ENCODE assay signal across 8 cellular contexts in the genomic region with DNA sequence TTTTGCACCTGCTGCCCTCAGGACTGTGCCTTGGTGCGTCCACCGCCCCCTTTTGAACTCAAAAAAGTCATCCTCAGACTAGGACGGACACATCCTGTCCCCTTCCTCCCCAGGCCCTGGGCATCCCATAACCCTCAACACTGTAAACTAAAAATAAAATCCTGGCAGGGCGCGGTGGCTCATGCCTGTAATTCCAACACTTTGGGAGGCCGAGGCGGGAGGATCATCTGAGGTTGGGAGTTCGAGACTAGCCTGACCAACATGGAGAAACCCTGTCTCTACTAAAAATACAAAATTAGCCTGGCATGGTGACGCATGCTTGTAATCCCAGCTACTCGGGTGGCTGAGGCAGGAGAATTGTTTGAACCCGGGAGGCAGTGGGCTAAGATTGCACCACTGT. TPM values are rescaled to one million over a fixed set of nuclear protein-coding genes. Genes with fewer than 3 reads are reported as not detected.
DNase-seq lines count a peak whose midpoint lies in the region; ATAC-seq, FAIRE-seq and TF ChIP-seq lines count a peak whose summit lies in the region.
"Not testable (repeated sequence)": the region's sequence is repeated elsewhere in the genome, so short reads cannot be mapped to it uniquely, and the experiment has no call there.

No MANE protein-coding gene starts in this region.

- H2BK15ac ChIP-seq in H1 (ENCODE audit: low read length), result not testable (repeated sequence)

- H3K23ac ChIP-seq in H1 (ENCODE audit: insufficient read length), result not testable (repeated sequence)

- not testable (repeated sequence) for FAIRE-seq in H1 (lab: Jason Lieb, UNC)

- 0 out of 2 replicates have a peak overlapping the region, but pooled peaks have one; percentile 92 for H4K8ac ChIP-seq in H1 (ENCODE audit: extremely low read depth, insufficient read depth, low read length)

- H3K23me2 ChIP-seq in H1 (ENCODE audit: low read depth, low read length), result peaks cover 12% of the 10 kb centered on the region; the same call in 1 of the 2 replicates

- H3K27ac ChIP-seq in SK-N-SH (ENCODE audit: low read depth in 2 of 2, low read length in 1 of 2) (peak overlapping the region in 1 of 2 experiments; percentile 90; a peak in 1 of 4 replicates), H1 (ENCODE audit: low read depth, low read length) (peak overlapping the region; percentile 95; the same call in 1 of the 2 replicates)

- H3K56ac ChIP-seq in H1 (replicated peaks; ENCODE audit: insufficient read length, low read depth, low read length), result not testable (repeated sequence)

- not testable (repeated sequence) for H3K18ac ChIP-seq in H1 (ENCODE audit: extremely low read depth, low read length)

- not testable (repeated sequence) for DNase-seq in AG10803 (ENCODE audit: low read depth); HFF-Myc (ENCODE audit: extremely low read depth, low read depth); SK-N-SH; activated naive CD8-positive, alpha-beta T cell treated with anti-CD3 and anti-CD28 coated beads for 36 hours; H1 (ENCODE audit: low read depth in 1 of 2, low spot score in 2 of 2); natural killer cell treated with Interleukin-12 subunit alpha and Interleukin-12 subunit beta and Interleukin-15 and Interleukin-18, amount 100 ng/mL, for 72 hours (ENCODE audit: low spot score)

- H3K27ac Mint-ChIP-seq in activated naive CD8-positive, alpha-beta T cell treated with anti-CD3 and anti-CD28 coated beads for 36 hours, result peak overlapping the region; percentile 99
- H3K27ac Mint-ChIP-seq in natural killer cell treated with Interleukin-12 subunit alpha and Interleukin-12 subunit beta and Interleukin-15 and Interleukin-18, amount 100 ng/mL, for 72 hours, result peak overlapping the region; percentile 96 to 97
- H3K27ac Mint-ChIP-seq in stimulated activated memory B cell treated with anti-CD40 and anti-IgM and Interleukin-4, amounts not matched to agents 10 μg/mL and 1 μg/mL and 100 μg/mL, for 72 hours, result peak overlapping the region; percentile 96

- peak overlapping the region; percentile 100 for H3K4me3 Mint-ChIP-seq in activated naive CD8-positive, alpha-beta T cell treated with anti-CD3 and anti-CD28 coated beads for 36 hours
- peak overlapping the region; percentile 82 for H3K4me3 Mint-ChIP-seq in natural killer cell treated with Interleukin-12 subunit alpha and Interleukin-12 subunit beta and Interleukin-15 and Interleukin-18, amount 100 ng/mL, for 72 hours
- H3K4me3 Mint-ChIP-seq in stimulated activated memory B cell treated with anti-CD40 and anti-IgM and Interleukin-4, amounts not matched to agents 10 μg/mL and 1 μg/mL and 100 μg/mL, for 72 hours, result peak overlapping the region; percentile 99

- 48% methylated on average over 10 of the region's 11 CpGs for WGBS in SK-N-SH (ENCODE audit: low lambda C conversion rate)
- 76% methylated on average over 11 of the region's 11 CpGs; no CpG with 5 or more reads in 1 of the 2 experiments for WGBS in H1 (ENCODE audit: extremely low coverage in 1 of 2, insufficient coverage in 1 of 2, insufficient read length in 1 of 2, insufficient replicate concordance in 2 of 2, low coverage in 1 of 2, low lambda C conversion rate in 2 of 2, missing lambda C conversion rate in 1 of 2), 2 experiments

- POLR2A ChIA-PET in SK-N-SH (lab: Yijun Ruan, JAX), result not testable (repeated sequence)
- POLR2A ChIA-PET in H1 (lab: Charles Lee; ENCODE audit: partially characterized antibody), result interaction anchor here (0.9 to 7.9 kb wide), 6 partner anchors 9 to 235 kb away, joined by 3 to 100 read pairs (median 4); a partner anchor contains a TSS

- H3K9me3 ChIP-seq in SK-N-SH; H1 (ENCODE audit: insufficient read depth in 2 of 2, low read depth in 1 of 2, low read length in 1 of 2); iPS-15b (ENCODE audit: control insufficient read depth, insufficient read depth, low read length): not testable (repeated sequence)

- CTCF ChIA-PET in SK-N-SH (lab: Yijun Ruan, JAX) (interaction anchor here (1.1 to 1.4 kb wide), 2 partner anchors 20 to 35 kb away, joined by 3 to 4 read pairs; no protein-coding TSS in a partner anchor), H1 (lab: Charles Lee; ENCODE audit: partially characterized antibody) (interaction anchor here (0.8 to 3.0 kb wide), 5 partner anchors 9 to 35 kb away, joined by 3 to 13 read pairs (median 6); no protein-coding TSS in a partner anchor)

- not testable (repeated sequence) for ATAC-seq in natural killer cell treated with Interleukin-12 subunit alpha and Interleukin-12 subunit beta and Interleukin-15 and Interleukin-18, amount 100 ng/mL, for 72 hours; stimulated activated memory B cell treated with anti-CD40 and anti-IgM and Interleukin-4, amounts not matched to agents 10 μg/mL and 1 μg/mL and 100 μg/mL, for 72 hours

- H4K91ac ChIP-seq in H1 (replicated peaks; ENCODE audit: insufficient read length, low read length), result not testable (repeated sequence)

- H2AK5ac ChIP-seq in H1 (ENCODE audit: low read depth, low read length), result peak overlapping the region; percentile 91

- H3K27me3 ChIP-seq in SK-N-SH (ENCODE audit: insufficient read depth); H1 (replicated peaks in 1 of 4; ENCODE audit: control insufficient read depth in 3 of 4, extremely low read depth in 1 of 4, insufficient read depth in 3 of 4, low read length in 3 of 4); iPS-15b (ENCODE audit: control insufficient read depth, insufficient read depth, low read length): not testable (repeated sequence)

- peaks cover 16% of the 10 kb centered on the region for H3K79me1 ChIP-seq in H1 (ENCODE audit: low read depth, low read length)

- H3K79me2 ChIP-seq in SK-N-SH (ENCODE audit: insufficient read depth), result peaks cover 87% of the 10 kb centered on the region
- peaks cover 9 to 28% of the 10 kb centered on the region in 2 experiments for H3K79me2 ChIP-seq in H1 (ENCODE audit: control insufficient read depth in 1 of 2, insufficient read depth in 2 of 2, low read length in 2 of 2)

- not testable (repeated sequence) for H3K9me3 Mint-ChIP-seq in activated naive CD8-positive, alpha-beta T cell treated with anti-CD3 and anti-CD28 coated beads for 36 hours; natural killer cell treated with Interleukin-12 subunit alpha and Interleukin-12 subunit beta and Interleukin-15 and Interleukin-18, amount 100 ng/mL, for 72 hours; stimulated activated memory B cell treated with anti-CD40 and anti-IgM and Interleukin-4, amounts not matched to agents 10 μg/mL and 1 μg/mL and 100 μg/mL, for 72 hours

- not testable (repeated sequence) for H2BK20ac ChIP-seq in H1 (ENCODE audit: low read length)

- H2BK120ac ChIP-seq in H1 (replicated peaks; ENCODE audit: low read depth, low read length), result not testable (repeated sequence)

- TF ChIP-seq POLR2A in H1 (IDR thresholded peaks at IDR 0.05; ENCODE audit: control extremely low read depth in 1 of 2, low read depth in 2 of 2, low read length in 2 of 2), result not testable (repeated sequence)

- H3K9me2 ChIP-seq in SK-N-SH, result not testable (repeated sequence)

- H3K4me1 Mint-ChIP-seq in activated naive CD8-positive, alpha-beta T cell treated with anti-CD3 and anti-CD28 coated beads for 36 hours, result peaks cover 42% of the 10 kb centered on the region
- peaks cover 32 to 51% of the 10 kb centered on the region in 2 donors for H3K4me1 Mint-ChIP-seq in natural killer cell treated with Interleukin-12 subunit alpha and Interleukin-12 subunit beta and Interleukin-15 and Interleukin-18, amount 100 ng/mL, for 72 hours (ENCODE audit: low read depth in 2 of 2)
- H3K4me1 Mint-ChIP-seq in stimulated activated memory B cell treated with anti-CD40 and anti-IgM and Interleukin-4, amounts not matched to agents 10 μg/mL and 1 μg/mL and 100 μg/mL, for 72 hours, result peaks cover 84% of the 10 kb centered on the region

- not testable (repeated sequence) for H3K14ac ChIP-seq in H1 (ENCODE audit: insufficient read length)

- H3K4me2 ChIP-seq in SK-N-SH, result peak overlapping the region; percentile 99
- H3K4me2 ChIP-seq in H1 (ENCODE audit: insufficient read depth in 1 of 2, low read depth in 2 of 2, low read length in 2 of 2), result peak overlapping the region; percentile 84 to 86

- H3F3A ChIP-seq in SK-N-SH (replicated peaks; ENCODE audit: insufficient read depth), result peaks cover 24% of the 10 kb centered on the region

- H3K36me3 ChIP-seq in SK-N-SH (replicated peaks in 1 of 2; ENCODE audit: control insufficient read depth in 1 of 2, insufficient read depth in 2 of 2, low read length in 1 of 2), result peaks cover 23 to 28% of the 10 kb centered on the region in 2 experiments
- H3K36me3 ChIP-seq in H1 (ENCODE audit: control insufficient read depth in 2 of 4, insufficient read depth in 4 of 4, low read length in 3 of 4), result not testable (repeated sequence)
- peaks cover 18% of the 10 kb centered on the region for H3K36me3 ChIP-seq in iPS-15b (ENCODE audit: control insufficient read depth, insufficient read depth, low read length)

- TF ChIP-seq RAD21 in SK-N-SH (IDR thresholded peaks at IDR 0.05; ENCODE audit: low read length); H1 (IDR thresholded peaks at IDR 0.05 in 1 of 2, conservative IDR thresholded peaks at IDR 0.05 in 1 of 2; ENCODE audit: low read depth in 2 of 2, low read length in 2 of 2): not testable (repeated sequence)

- 0 out of 2 replicates have a peak overlapping the region, but pooled peaks have one; percentile 93 for H2BK5ac ChIP-seq in H1 (ENCODE audit: low read depth, low read length)

- TF ChIP-seq EP300 in SK-N-SH (IDR thresholded peaks at IDR 0.05; ENCODE audit: borderline replicate concordance in 1 of 2, low read depth in 1 of 2, low read length in 1 of 2); H1 (IDR thresholded peaks at IDR 0.05; ENCODE audit: borderline replicate concordance in 1 of 2, low read depth in 2 of 2, low read length in 2 of 2): not testable (repeated sequence)

- not testable (repeated sequence) for H3K4ac ChIP-seq in H1 (replicated peaks; ENCODE audit: insufficient read length, low read depth, low read length)

- H3K36me3 Mint-ChIP-seq in activated naive CD8-positive, alpha-beta T cell treated with anti-CD3 and anti-CD28 coated beads for 36 hours, result peaks cover 53% of the 10 kb centered on the region
- peaks cover 13% of the 10 kb centered on the region for H3K36me3 Mint-ChIP-seq in natural killer cell treated with Interleukin-12 subunit alpha and Interleukin-12 subunit beta and Interleukin-15 and Interleukin-18, amount 100 ng/mL, for 72 hours
- peaks cover 17% of the 10 kb centered on the region for H3K36me3 Mint-ChIP-seq in stimulated activated memory B cell treated with anti-CD40 and anti-IgM and Interleukin-4, amounts not matched to agents 10 μg/mL and 1 μg/mL and 100 μg/mL, for 72 hours

- not testable (repeated sequence) for H2AFZ ChIP-seq in SK-N-SH (ENCODE audit: low read depth); H1 (ENCODE audit: low read length)

- peak overlapping the region; percentile 97 for H3K4me3 ChIP-seq in AG10803 (ENCODE audit: low read length)
- peak overlapping the region; percentile 98 for H3K4me3 ChIP-seq in HFF-Myc (replicated peaks; ENCODE audit: low read depth, low read length)
- H3K4me3 ChIP-seq in SK-N-SH (ENCODE audit: low read depth in 2 of 2, low read length in 1 of 2), result peak overlapping the region; percentile 77 to 97
- peak overlapping the region; percentile 52 to 89 (median 86) for H3K4me3 ChIP-seq in H1 (ENCODE audit: extremely low read depth in 1 of 4, insufficient read depth in 2 of 4, low read depth in 3 of 4, low read length in 4 of 4)
- peak overlapping the region; percentile 71 for H3K4me3 ChIP-seq in iPS-15b (ENCODE audit: low read depth, low read length)

- not testable (repeated sequence) for H4K5ac ChIP-seq in H1 (ENCODE audit: insufficient read length, low read depth, low read length)

- H3K9ac ChIP-seq in SK-N-SH (peak overlapping the region; percentile 100), H1 (replicated peaks in 1 of 4; ENCODE audit: extremely low read depth in 1 of 4, low read depth in 3 of 4, low read length in 3 of 4) (peak overlapping the region in 3 of 4 experiments; percentile 70 to 90 (median 87); a peak in 6 of 7 replicates), iPS-15b (ENCODE audit: low read depth, low read length) (peak overlapping the region; percentile 73)

- TF ChIP-seq CTCF in AG10803 (conservative IDR thresholded peaks at IDR 0.05; ENCODE audit: low read length); HFF-Myc (IDR thresholded peaks at IDR 0.05; ENCODE audit: low read depth, low read length, missing control alignments); SK-N-SH (IDR thresholded peaks at IDR 0.05); H1 (IDR thresholded peaks at IDR 0.05; ENCODE audit: control extremely low read depth in 1 of 3, insufficient read depth in 1 of 3, low read depth in 1 of 3, low read length in 3 of 3): not testable (repeated sequence)

- not testable (repeated sequence) for H3K27me3 Mint-ChIP-seq in activated naive CD8-positive, alpha-beta T cell treated with anti-CD3 and anti-CD28 coated beads for 36 hours; natural killer cell treated with Interleukin-12 subunit alpha and Interleukin-12 subunit beta and Interleukin-15 and Interleukin-18, amount 100 ng/mL, for 72 hours; stimulated activated memory B cell treated with anti-CD40 and anti-IgM and Interleukin-4, amounts not matched to agents 10 μg/mL and 1 μg/mL and 100 μg/mL, for 72 hours

- H4K20me1 ChIP-seq in SK-N-SH (ENCODE audit: insufficient read depth) (peaks cover 27% of the 10 kb centered on the region), H1 (replicated peaks in 1 of 2; ENCODE audit: control insufficient read depth in 1 of 2, insufficient read depth in 2 of 2, low read length in 2 of 2) (peaks cover 3 to 28% of the 10 kb centered on the region in 2 experiments)

- H3K4me1 ChIP-seq in SK-N-SH (ENCODE audit: control insufficient read depth in 1 of 2, insufficient read depth in 2 of 2, low read depth in 1 of 2, low read length in 1 of 2), result peaks cover 21 to 24% of the 10 kb centered on the region in 2 experiments; a peak in 2 of 4 replicates
- H3K4me1 ChIP-seq in H1 (replicated peaks in 1 of 4; ENCODE audit: control insufficient read depth in 3 of 4, insufficient read depth in 4 of 4, low read length in 3 of 4), result peaks cover 0 to 12% (median 3%) of the 10 kb centered on the region in 4 experiments; a peak in 4 of 7 replicates
- not testable (repeated sequence) for H3K4me1 ChIP-seq in iPS-15b (ENCODE audit: control insufficient read depth, insufficient read depth, low read length)

- H2BK12ac ChIP-seq in H1 (ENCODE audit: low read depth, low read length), result peak overlapping the region; percentile 87; the same call in 1 of the 2 replicates

RNA-seq across cellular contexts. Expression of a gene that starts 1.3 kb away (rescaled TPM):
- polyA plus RNA-seq in SK-N-SH (2012; rRNA removed) (51.5 and 64.3 TPM in 2 replicates), H1 (2011; rRNA removed) (24.6 and 44.1 TPM in 2 replicates)
- 69.5 and 78.4 TPM in 2 replicates for polyA plus RNA-seq in SK-N-SH (2012; cell fraction: cytosol; rRNA removed)
- 30.8 and 40.1 TPM in 2 replicates for polyA plus RNA-seq in SK-N-SH (2012; cell fraction: nucleus; rRNA removed)
- 100 to 1,000 TPM; 183 to 184 TPM for total RNA-seq in activated naive CD8-positive, alpha-beta T cell treated with anti-CD3 and anti-CD28 coated beads for 36 hours
- 45.1 and 49.0 TPM in 2 replicates for total RNA-seq in H1 (2021; fragmentation: NEBNext Ultra II Directional; extraction: Animal tissue kit (Norgen Biotek cat#: 25700))
- 41.5 TPM for polyA plus RNA-seq in H1 (2011; cell fraction: cytosol; rRNA removed)
- polyA plus RNA-seq in H1 (2011; cell fraction: nucleus; rRNA removed), result 18.5 TPM
- 36.4 to 63.8 TPM (median 38.7 TPM) in 4 replicates for polyA plus RNA-seq in H1 (2012, experiment 1 of 2)
- polyA plus RNA-seq in H1 (2012, experiment 2 of 2), result 16.6 TPM
- 38.1 TPM for polyA plus RNA-seq in H1 (2013, experiment 1 of 2)
- 38.5 TPM for polyA plus RNA-seq in H1 (2013, experiment 2 of 2)
- 19.4 and 22.8 TPM in 2 replicates for polyA minus RNA-seq in H1 (2011; rRNA and poly(A)+ RNA removed)
- 29.6 TPM for polyA minus RNA-seq in H1 (2011; cell fraction: cytosol; rRNA and poly(A)+ RNA removed)
- polyA minus RNA-seq in H1 (2011; cell fraction: nucleus; rRNA and poly(A)+ RNA removed), result 13.3 TPM
- 100 to 1,000 TPM in 1 of 2 donors, 10 to 100 TPM in 1; 83.0 to 129 TPM for total RNA-seq in natural killer cell treated with Interleukin-12 subunit alpha and Interleukin-12 subunit beta and Interleukin-15 and Interleukin-18, amount 100 ng/mL, for 72 hours

RNA-seq across cellular contexts. Expression of a gene that starts 7.7 kb away (rescaled TPM):
- 36.5 and 43.9 TPM in 2 replicates for polyA plus RNA-seq in SK-N-SH (2012; rRNA removed)
- 16.4 and 29.5 TPM in 2 replicates for polyA plus RNA-seq in SK-N-SH (2012; cell fraction: cytosol; rRNA removed)
- 68.2 and 69.8 TPM in 2 replicates for polyA plus RNA-seq in SK-N-SH (2012; cell fraction: nucleus; rRNA removed)
- 10 to 100 TPM; 20.5 to 20.8 TPM for total RNA-seq in activated naive CD8-positive, alpha-beta T cell treated with anti-CD3 and anti-CD28 coated beads for 36 hours
- 28.5 and 31.5 TPM in 2 replicates for total RNA-seq in H1 (2021; fragmentation: NEBNext Ultra II Directional; extraction: Animal tissue kit (Norgen Biotek cat#: 25700))
- polyA plus RNA-seq in H1 (2011; rRNA removed), result 58.7 and 89.1 TPM in 2 replicates
- polyA plus RNA-seq in H1 (2011; cell fraction: cytosol; rRNA removed), result 56.3 TPM
- 148 TPM for polyA plus RNA-seq in H1 (2011; cell fraction: nucleus; rRNA removed)
- 20.4 to 36.0 TPM (median 32.1 TPM) in 4 replicates for polyA plus RNA-seq in H1 (2012, experiment 1 of 2)
- polyA plus RNA-seq in H1 (2012, experiment 2 of 2), result 25.8 TPM
- polyA plus RNA-seq in H1 (2013, experiment 1 of 2), result 24.7 TPM
- polyA plus RNA-seq in H1 (2013, experiment 2 of 2), result 26.9 TPM
- polyA minus RNA-seq in H1 (2011; rRNA and poly(A)+ RNA removed), result 16.4 and 19.6 TPM in 2 replicates
- polyA minus RNA-seq in H1 (2011; cell fraction: cytosol; rRNA and poly(A)+ RNA removed), result 25.7 TPM
- polyA minus RNA-seq in H1 (2011; cell fraction: nucleus; rRNA and poly(A)+ RNA removed), result 30.7 TPM
- total RNA-seq in natural killer cell treated with Interleukin-12 subunit alpha and Interleukin-12 subunit beta and Interleukin-15 and Interleukin-18, amount 100 ng/mL, for 72 hours, result 10 to 100 TPM; 19.6 to 21.2 TPM

RNA-seq across cellular contexts. Expression of a gene that starts 7.9 kb away (rescaled TPM):
- polyA plus RNA-seq in SK-N-SH (2012; rRNA removed) (29.2 and 49.5 TPM in 2 replicates), H1 (2011; rRNA removed) (73.8 and 113 TPM in 2 replicates)
- 24.5 and 30.6 TPM in 2 replicates for polyA plus RNA-seq in SK-N-SH (2012; cell fraction: cytosol; rRNA removed)
- polyA plus RNA-seq in SK-N-SH (2012; cell fraction: nucleus; rRNA removed), result 89.9 and 151 TPM in 2 replicates
- total RNA-seq in activated naive CD8-positive, alpha-beta T cell treated with anti-CD3 and anti-CD28 coated beads for 36 hours, result 100 to 1,000 TPM; 189 to 190 TPM
- total RNA-seq in H1 (2021; fragmentation: NEBNext Ultra II Directional; extraction: Animal tissue kit (Norgen Biotek cat#: 25700)), result 147 and 148 TPM in 2 replicates
- polyA plus RNA-seq in H1 (2011; cell fraction: cytosol; rRNA removed), result 93.2 TPM
- polyA plus RNA-seq in H1 (2011; cell fraction: nucleus; rRNA removed), result 159 TPM
- 127 to 150 TPM (median 147 TPM) in 4 replicates for polyA plus RNA-seq in H1 (2012, experiment 1 of 2)
- polyA plus RNA-seq in H1 (2012, experiment 2 of 2), result 102 TPM
- 103 TPM for polyA plus RNA-seq in H1 (2013, experiment 1 of 2)
- polyA plus RNA-seq in H1 (2013, experiment 2 of 2), result 92.2 TPM
- polyA minus RNA-seq in H1 (2011; rRNA and poly(A)+ RNA removed), result 22.0 and 36.9 TPM in 2 replicates
- polyA minus RNA-seq in H1 (2011; cell fraction: cytosol; rRNA and poly(A)+ RNA removed), result 57.8 TPM
- polyA minus RNA-seq in H1 (2011; cell fraction: nucleus; rRNA and poly(A)+ RNA removed), result 46.0 TPM
- 100 to 1,000 TPM in 1 of 2 donors, 10 to 100 TPM in 1; 97.2 to 212 TPM for total RNA-seq in natural killer cell treated with Interleukin-12 subunit alpha and Interleukin-12 subunit beta and Interleukin-15 and Interleukin-18, amount 100 ng/mL, for 72 hours

RNA-seq across cellular contexts. Expression of a gene that starts 29.3 kb away (rescaled TPM):
- polyA plus RNA-seq in SK-N-SH (2012; rRNA removed) (7.6 and 8.3 TPM in 2 replicates), H1 (2011; rRNA removed) (1.9 and 2.5 TPM in 2 replicates)
- 2.8 and 6.0 TPM in 2 replicates for polyA plus RNA-seq in SK-N-SH (2012; cell fraction: cytosol; rRNA removed)
- 12.1 and 12.9 TPM in 2 replicates for polyA plus RNA-seq in SK-N-SH (2012; cell fraction: nucleus; rRNA removed)
- total RNA-seq in activated naive CD8-positive, alpha-beta T cell treated with anti-CD3 and anti-CD28 coated beads for 36 hours, result 1 to 10 TPM in 1 of 2 experiments, under 1 TPM in 1; 0.82 to 1.3 TPM
- total RNA-seq in H1 (2021; fragmentation: NEBNext Ultra II Directional; extraction: Animal tissue kit (Norgen Biotek cat#: 25700)), result 2.0 and 2.8 TPM in 2 replicates
- polyA plus RNA-seq in H1 (2011; cell fraction: cytosol; rRNA removed), result 2.2 TPM
- 3.8 TPM for polyA plus RNA-seq in H1 (2011; cell fraction: nucleus; rRNA removed)
- polyA plus RNA-seq in H1 (2012, experiment 1 of 2), result 0.57 to 2.2 TPM (median 1.6 TPM) in 4 replicates
- polyA plus RNA-seq in H1 (2012, experiment 2 of 2), result 1.1 TPM
- polyA plus RNA-seq in H1 (2013, experiment 1 of 2), result 1.4 TPM
- polyA plus RNA-seq in H1 (2013, experiment 2 of 2), result 1.1 TPM
- polyA minus RNA-seq in H1 (2011; rRNA and poly(A)+ RNA removed), result 3.3 and 3.7 TPM in 2 replicates
- 1.3 TPM for polyA minus RNA-seq in H1 (2011; cell fraction: cytosol; rRNA and poly(A)+ RNA removed)
- 2.3 TPM for polyA minus RNA-seq in H1 (2011; cell fraction: nucleus; rRNA and poly(A)+ RNA removed)
- total RNA-seq in natural killer cell treated with Interleukin-12 subunit alpha and Interleukin-12 subunit beta and Interleukin-15 and Interleukin-18, amount 100 ng/mL, for 72 hours, result 1 to 10 TPM in 1 of 2 donors, under 1 TPM in 1; 0.78 to 6.2 TPM
